Comparison of ENCODE assay signal across 11 cellular contexts in genomic region chr3:132432639-132433038, GRCh38. TPM values are rescaled to one million over a fixed set of nuclear protein-coding genes. Genes with fewer than 3 reads are reported as not detected.
A peak's percentile ranks its signal among the peaks of the same experiment; 100 is the strongest.
DNase-seq lines count a peak whose midpoint lies in the region; ATAC-seq and TF ChIP-seq lines count a peak whose summit lies in the region.
"Had no signal": no experiment of that assay in that cellular context is flagged by ENCODE, and none has a peak within 500 bp of the region (broad histone marks: within the 10 kb centered on the region; RNA-seq: fewer than 3 reads in every experiment).

No MANE protein-coding gene starts in this region.

- H3K4me3 ChIP-seq in Panc1 (ENCODE audit: low read depth in 2 of 2, low read length in 2 of 2) (no peak overlapping the region), epithelial cell of proximal tubule (ENCODE audit: low read depth, low read length) (no peak overlapping the region)

- no peaks in the 10 kb centered on the region for H3K27me3 ChIP-seq in Panc1 (ENCODE audit: control insufficient read depth, insufficient read depth, low read length)

- H3K36me3 ChIP-seq in Panc1 (ENCODE audit: control insufficient read depth, insufficient read depth, low read length), result 0 out of 2 replicates have a peak, but pooled peaks cover 3% of the 10 kb centered on the region

- in situ Hi-C loops in Panc1 (cut with HindIII; ENCODE audit: low pct_unique_long_range_greater_than_20kb, low sequenced_read_pairs), result no loop called here

- H3K27ac Mint-ChIP-seq in activated naive CD4-positive, alpha-beta T cell treated with anti-CD3 and anti-CD28 coated beads for 36 hours, result no peak overlapping the region
- no peak overlapping the region for H3K27ac Mint-ChIP-seq in activated naive CD4-positive, alpha-beta T cell treated with anti-CD3 and anti-CD28 coated beads, Interleukin-2, amount 10 ng/mL, durations not matched to agents 7 days and 5 days
- H3K27ac Mint-ChIP-seq in stimulated activated naive CD8-positive, alpha-beta T cell treated with anti-CD3 and anti-CD28 coated beads, Interleukin-15, amount 100 ng/mL, for 72 hours, result peak overlapping the region in 1 of 2 donors; percentile 19
- H3K27ac Mint-ChIP-seq: immature natural killer cell had no signal

- no peaks in the 10 kb centered on the region for H3K9me3 Mint-ChIP-seq in activated naive CD4-positive, alpha-beta T cell treated with anti-CD3 and anti-CD28 coated beads for 36 hours
- no peaks in the 10 kb centered on the region for H3K9me3 Mint-ChIP-seq in activated naive CD4-positive, alpha-beta T cell treated with anti-CD3 and anti-CD28 coated beads, Interleukin-2, amount 10 ng/mL, durations not matched to agents 7 days and 5 days
- no peaks in the 10 kb centered on the region for H3K9me3 Mint-ChIP-seq in stimulated activated naive CD8-positive, alpha-beta T cell treated with anti-CD3 and anti-CD28 coated beads, Interleukin-15, amount 100 ng/mL, for 72 hours
- H3K9me3 Mint-ChIP-seq: immature natural killer cell had no signal

- CTCF ChIA-PET in activated naive CD4-positive, alpha-beta T cell treated with anti-CD3 and anti-CD28 coated beads for 36 hours (lab: Charles Lee), result interaction anchor here (1.1 kb wide), 1 partner anchor 32 kb away, joined by 5 read pairs; no protein-coding TSS in a partner anchor
- CTCF ChIA-PET in activated naive CD4-positive, alpha-beta T cell treated with anti-CD3 and anti-CD28 coated beads, Interleukin-2, amount 10 ng/mL, durations not matched to agents 7 days and 5 days (lab: Charles Lee), result no interaction called here
- CTCF ChIA-PET in Panc1 (lab: Charles Lee), result interaction anchor here (0.5 kb wide), 1 partner anchor 81 kb away, joined by 5 read pairs; no protein-coding TSS in a partner anchor

- POLR2A ChIA-PET in Panc1 (lab: Charles Lee), result no interaction called here

- H3K36me3 Mint-ChIP-seq in activated naive CD4-positive, alpha-beta T cell treated with anti-CD3 and anti-CD28 coated beads for 36 hours (ENCODE audit: low read depth), result peaks cover 10% of the 10 kb centered on the region
- H3K36me3 Mint-ChIP-seq in activated naive CD4-positive, alpha-beta T cell treated with anti-CD3 and anti-CD28 coated beads, Interleukin-2, amount 10 ng/mL, durations not matched to agents 7 days and 5 days, result peaks cover 8% of the 10 kb centered on the region

- peaks cover 25% of the 10 kb centered on the region for H3K4me1 Mint-ChIP-seq in activated naive CD4-positive, alpha-beta T cell treated with anti-CD3 and anti-CD28 coated beads for 36 hours (ENCODE audit: low read depth)
- H3K4me1 Mint-ChIP-seq in activated naive CD4-positive, alpha-beta T cell treated with anti-CD3 and anti-CD28 coated beads, Interleukin-2, amount 10 ng/mL, durations not matched to agents 7 days and 5 days, result peaks cover 16% of the 10 kb centered on the region
- peaks cover 35% of the 10 kb centered on the region for H3K4me1 Mint-ChIP-seq in stimulated activated naive CD8-positive, alpha-beta T cell treated with anti-CD3 and anti-CD28 coated beads, Interleukin-15, amount 100 ng/mL, for 72 hours

- H3K4me1 ChIP-seq in Panc1 (ENCODE audit: control insufficient read depth, insufficient read depth, low read length), result peaks cover 9% of the 10 kb centered on the region; the same call in 1 of the 2 replicates

- H3K4me3 Mint-ChIP-seq in activated naive CD4-positive, alpha-beta T cell treated with anti-CD3 and anti-CD28 coated beads for 36 hours, result no peak overlapping the region
- no peak overlapping the region for H3K4me3 Mint-ChIP-seq in activated naive CD4-positive, alpha-beta T cell treated with anti-CD3 and anti-CD28 coated beads, Interleukin-2, amount 10 ng/mL, durations not matched to agents 7 days and 5 days
- no peak overlapping the region for H3K4me3 Mint-ChIP-seq in stimulated activated naive CD8-positive, alpha-beta T cell treated with anti-CD3 and anti-CD28 coated beads, Interleukin-15, amount 100 ng/mL, for 72 hours
- H3K4me3 Mint-ChIP-seq: immature natural killer cell had no signal

- no peaks in the 10 kb centered on the region for H3K27me3 Mint-ChIP-seq in activated naive CD4-positive, alpha-beta T cell treated with anti-CD3 and anti-CD28 coated beads for 36 hours (ENCODE audit: low read depth)
- H3K27me3 Mint-ChIP-seq in activated naive CD4-positive, alpha-beta T cell treated with anti-CD3 and anti-CD28 coated beads, Interleukin-2, amount 10 ng/mL, durations not matched to agents 7 days and 5 days, result no peaks in the 10 kb centered on the region
- H3K27me3 Mint-ChIP-seq in stimulated activated naive CD8-positive, alpha-beta T cell treated with anti-CD3 and anti-CD28 coated beads, Interleukin-15, amount 100 ng/mL, for 72 hours, result no peaks in the 10 kb centered on the region

- peak; percentile 26 for DNase-seq in activated naive CD4-positive, alpha-beta T cell treated with anti-CD3 and anti-CD28 coated beads for 36 hours
- no peak for DNase-seq in activated naive CD4-positive, alpha-beta T cell treated with anti-CD3 and anti-CD28 coated beads, Interleukin-2, amount 10 ng/mL, durations not matched to agents 7 days and 5 days
- peak; percentile 42 for DNase-seq in Panc1 (ENCODE audit: low read depth, low spot score)
- peak; percentile 15 for DNase-seq in epithelial cell of proximal tubule (ENCODE audit: low read depth)
- peak in 1 of 2 donors; percentile 10 for DNase-seq in stimulated activated naive CD8-positive, alpha-beta T cell treated with anti-CD3 and anti-CD28 coated beads, Interleukin-15, amount 100 ng/mL, for 72 hours
- no peak for DNase-seq in nucleus accumbens (lab: John Stamatoyannopoulos, UW)
- no peak for DNase-seq in D341Med (ENCODE audit: low spot score)
- DNase-seq: activated gamma-delta T cell treated with Interleukin-2 at 50 U/mL for 16 hours, immature natural killer cell had no signal

- no peak overlapping the region for H3K27ac ChIP-seq in Panc1 (ENCODE audit: low read length)
- H3K27ac ChIP-seq: HL-60 had no signal

- H3K9me3 ChIP-seq in Panc1 (ENCODE audit: control insufficient read depth, insufficient read depth, low read depth, low read length), result no peaks in the 10 kb centered on the region

- ATAC-seq in Panc1 (peak; percentile 58; the same call in 1 of the 2 replicates), HG02885 (IDR thresholded peaks at IDR 0.05; ENCODE audit: poor library complexity, unreplicated experiment) (no peak)
- ATAC-seq in stimulated activated naive CD8-positive, alpha-beta T cell treated with anti-CD3 and anti-CD28 coated beads, Interleukin-15, amount 100 ng/mL, for 72 hours, result peak; percentile 87

- BruUV-seq in Panc1 (replicated peaks; lab: Mats Ljungman, UMichigan), result no TSS peak

- TF ChIP-seq CTCF in Panc1 (IDR thresholded peaks at IDR 0.05) (no peak), epithelial cell of proximal tubule (conservative IDR thresholded peaks at IDR 0.05; ENCODE audit: low read depth, low read length) (no peak)

- intact Hi-C loops in activated naive CD4-positive, alpha-beta T cell treated with anti-CD3 and anti-CD28 coated beads for 36 hours (cut with micrococcal nuclease), result loop anchor here (1.0 kb wide), 1 partner anchor 15 kb away; the partner anchor contains the start of gene DNAJC13
- intact Hi-C loops in Panc1 (cut with micrococcal nuclease; ENCODE audit: unreplicated experiment), result no loop called here

RNA-seq across cellular contexts. Expression of gene DNAJC13, which starts 15.3 kb away (rescaled TPM):
- 10 to 100 TPM; 32.8 to 33.6 TPM for total RNA-seq in activated naive CD4-positive, alpha-beta T cell treated with anti-CD3 and anti-CD28 coated beads for 36 hours
- total RNA-seq in Panc1 (2021; ENCODE audit: unreplicated experiment) (54.2 TPM), epithelial cell of proximal tubule (21.6 and 22.0 TPM in 2 replicates)
- polyA plus RNA-seq in Panc1 (2012; ENCODE audit: insufficient read length), result 27.8 TPM

Comparison
In these comparisons a context has a peak if more than half of its experiments do, and no peak if none do; other contexts are left out.
1. DNase-seq: peak in activated naive CD4-positive, alpha-beta T cell treated with anti-CD3 and anti-CD28 coated beads for 36 hours (single experiment), Panc1 (single experiment) and epithelial cell of proximal tubule (single experiment); none in activated naive CD4-positive, alpha-beta T cell treated with anti-CD3 and anti-CD28 coated beads, Interleukin-2, amount 10 ng/mL, durations not matched to agents 7 days and 5 days (single experiment), nucleus accumbens (0 of 56) and D341Med (single experiment).